16 cellular contexts compared by ENCODE assay signal in the genomic region with DNA sequence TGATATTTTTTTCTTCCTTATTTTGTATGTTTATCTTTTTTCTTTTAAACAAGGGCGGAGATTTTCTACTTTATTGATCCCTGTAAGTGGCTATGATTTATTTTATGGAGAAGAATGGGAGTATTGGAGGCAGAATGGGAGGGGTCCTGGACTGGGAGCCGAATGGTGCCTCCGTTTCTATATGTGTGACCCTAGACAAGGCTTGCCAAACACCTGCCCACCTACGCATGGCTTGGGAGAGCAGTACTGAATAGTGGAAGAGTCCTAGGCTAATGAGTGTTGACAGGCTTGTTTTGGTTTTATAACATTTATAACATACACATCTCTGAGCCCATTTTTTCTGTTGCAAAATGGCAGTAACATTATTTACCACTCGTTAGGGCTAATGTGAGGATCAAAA. TPM values are rescaled to one million over a fixed set of nuclear protein-coding genes. Genes with fewer than 3 reads are reported as not detected.
DNase-seq lines count a peak whose midpoint lies in the region; TF ChIP-seq lines count a peak whose summit lies in the region.
"Had no signal": no experiment of that assay in that cellular context is flagged by ENCODE, and none has a peak within 500 bp of the region (broad histone marks: within the 10 kb centered on the region; RNA-seq: fewer than 3 reads in every experiment).

No MANE protein-coding gene starts in this region.

- no peak overlapping the region for H2AFZ ChIP-seq in mammary epithelial cell (ENCODE audit: low read depth, low read length)

- peaks cover 22% of the 10 kb centered on the region for H3K36me3 Mint-ChIP-seq in chondrocyte (ENCODE audit: low read depth)

- dilution Hi-C loops in mammary epithelial cell (cut with HindIII; ENCODE audit: low sequenced_read_pairs): no loop called here

- peak; percentile 0 for DNase-seq in NCI-H748 (lab: John Stamatoyannopoulos, UW; ENCODE audit: unreplicated experiment)
- no peak for DNase-seq in NCI-H748 treated with DMSO at 0.1 percent for 48 hours (lab: John Stamatoyannopoulos, UW)
- no peak for DNase-seq in chondrocyte (ENCODE audit: low spot score)
- no peak for DNase-seq in Peyer's patch
- DNase-seq in mammary epithelial cell: no peak
- no peak for DNase-seq in activated CD4-positive, alpha-beta T cell treated with anti-CD3 and anti-CD28 coated beads, Interleukin-2, amount 50 U/mL, for 1 hour
- DNase-seq: mesenchymal stem cell, NCI-H2171 treated with DMSO at 0.1 percent for 48 hours, T-helper 2 cell had no signal

- H3K27me3 ChIP-seq in mucosa of stomach (ENCODE audit: control insufficient read depth, insufficient read depth, low read length) (no peaks in the 10 kb centered on the region), Peyer's patch (no peaks in the 10 kb centered on the region), mammary epithelial cell (ENCODE audit: insufficient read depth, low read length) (no peaks in the 10 kb centered on the region)
- H3K27me3 ChIP-seq: neutrophil, tibial nerve had no signal

- peak overlapping the region; percentile 38 for H3K9ac ChIP-seq in mucosa of stomach (ENCODE audit: low read length)
- H3K9ac ChIP-seq in mammary epithelial cell (ENCODE audit: insufficient read depth, low read length): no peak overlapping the region

- H3K9me3 ChIP-seq in mucosa of stomach (ENCODE audit: control insufficient read depth, low read length): no peaks in the 10 kb centered on the region
- no peaks in the 10 kb centered on the region for H3K9me3 ChIP-seq in Peyer's patch
- no peaks in the 10 kb centered on the region for H3K9me3 ChIP-seq in mammary epithelial cell (replicated peaks; ENCODE audit: insufficient read depth, low read length)
- H3K9me3 ChIP-seq: neutrophil had no signal

- peak overlapping the region; percentile 16 for H3K4me3 Mint-ChIP-seq in chondrocyte (ENCODE audit: unreplicated experiment)
- H3K4me3 Mint-ChIP-seq: CD14-positive monocyte had no signal

- no peaks in the 10 kb centered on the region for H3K36me3 ChIP-seq in mucosa of stomach (ENCODE audit: control insufficient read depth, insufficient read depth, low read length)
- H3K36me3 ChIP-seq in urinary bladder (ENCODE audit: insufficient read depth): no peaks in the 10 kb centered on the region
- H3K36me3 ChIP-seq in Peyer's patch: no peaks in the 10 kb centered on the region
- peaks cover 1% of the 10 kb centered on the region for H3K36me3 ChIP-seq in mammary epithelial cell (ENCODE audit: insufficient read depth, low read length)
- H3K36me3 ChIP-seq: neutrophil, tibial nerve had no signal

- H3K79me2 ChIP-seq in mammary epithelial cell (ENCODE audit: insufficient read depth, low read length): peaks cover 31% of the 10 kb centered on the region

- whole genome bisulfite sequencing in urinary bladder: 85% methylated on average over 5 of the region's 5 CpGs
- WGBS in mammary epithelial cell (ENCODE audit: low coverage, missing lambda C conversion rate): 81% methylated on average over 5 of the region's 5 CpGs

- H3K27ac Mint-ChIP-seq in chondrocyte (ENCODE audit: unreplicated experiment): peak overlapping the region; percentile 87
- H3K27ac Mint-ChIP-seq: activated T-helper 2 cell treated with anti-CD3 and anti-CD28 coated beads, Interferon-gamma antibody, Interleukin-2, Interleukin-4, amounts not matched to agents 10 μg/mL and 5 μg/mL and 100 μg/mL, durations not matched to agents 14 hours and 24 hours and 36 hours had no signal

- CTCF ChIA-PET in mammary epithelial cell (lab: Charles Lee; ENCODE audit: low non-redundant PET): no interaction called here

- H3K27ac ChIP-seq in urinary bladder (ENCODE audit: low read depth): peak overlapping the region; percentile 29
- peak overlapping the region in 2 of 4 donors; percentile 48 to 57 for H3K27ac ChIP-seq in Peyer's patch
- no peak overlapping the region for H3K27ac ChIP-seq in mammary epithelial cell (ENCODE audit: insufficient read depth, low read depth, low read length)

- in situ Hi-C loops in mammary epithelial cell (cut with MboI; ENCODE audit: low sequenced_read_pairs in 2 of 2): no loop called here

- H3K9me3 Mint-ChIP-seq in chondrocyte (ENCODE audit: low read depth): peaks cover 3% of the 10 kb centered on the region

- no peaks in the 10 kb centered on the region for H3K27me3 Mint-ChIP-seq in chondrocyte (ENCODE audit: low read depth)

- peaks cover 78% of the 10 kb centered on the region for H3K4me1 Mint-ChIP-seq in chondrocyte (ENCODE audit: low read depth)

- TF ChIP-seq POLR2A in Peyer's patch (IDR thresholded peaks at IDR 0.05): no peak

- no TSS peak for BruUV-seq in mammary epithelial cell (replicated peaks; lab: Mats Ljungman, UMichigan)

- TF ChIP-seq CTCF in chondrocyte (IDR thresholded peaks at IDR 0.05) (no peak), Peyer's patch (IDR thresholded peaks at IDR 0.05) (no peak), mammary epithelial cell (conservative IDR thresholded peaks at IDR 0.05 in 1 of 2, IDR thresholded peaks at IDR 0.05 in 1 of 2; ENCODE audit: extremely low read depth in 1 of 2, insufficient read depth in 1 of 2, low read depth in 1 of 2, low read length in 2 of 2) (no peak)

- no peak overlapping the region for H3K4me2 ChIP-seq in mammary epithelial cell (ENCODE audit: insufficient read depth, low read depth, low read length)

- H3K4me3 ChIP-seq in mucosa of stomach (ENCODE audit: low read length) (peak overlapping the region; percentile 26), urinary bladder (ENCODE audit: low read depth, low read length) (no peak overlapping the region), Peyer's patch (no peak overlapping the region), mammary epithelial cell (replicated peaks in 1 of 3; ENCODE audit: insufficient read depth in 1 of 3, low read depth in 2 of 3, low read length in 3 of 3) (no peak overlapping the region)
- H3K4me3 ChIP-seq: skin epidermis, tibial nerve had no signal

- intact Hi-C loops in mammary epithelial cell (cut with micrococcal nuclease): no loop called here

- H4K20me1 ChIP-seq in mammary epithelial cell (ENCODE audit: insufficient read depth, low read length): no peaks in the 10 kb centered on the region

- peaks cover 65% of the 10 kb centered on the region for H3K4me1 ChIP-seq in mucosa of stomach (ENCODE audit: control insufficient read depth, insufficient read depth, low read length)
- H3K4me1 ChIP-seq in urinary bladder (ENCODE audit: insufficient read depth): no peaks in the 10 kb centered on the region
- H3K4me1 ChIP-seq in Peyer's patch: peaks cover 0 to 37% (median 4%) of the 10 kb centered on the region in 4 donors
- H3K4me1 ChIP-seq in mammary epithelial cell (ENCODE audit: insufficient read depth, low read length): no peaks in the 10 kb centered on the region

RNA-seq across cellular contexts. Expression of a gene that starts 29.0 kb away (rescaled TPM):
- total RNA-seq in chondrocyte (219 to 248 TPM (median 222 TPM) in 3 replicates), urinary bladder (77.1 TPM), Peyer's patch (10 to 100 TPM; 19.6 to 33.0 (median 22.1) TPM), mammary epithelial cell (10 to 100 TPM; 30.9 to 33.2 TPM)
- polyA plus RNA-seq in urinary bladder (19.1 TPM), mammary epithelial cell (5.3 TPM)
- 9.0 TPM for polyA minus RNA-seq in mammary epithelial cell

RNA-seq across cellular contexts. Expression of a gene that starts 59.5 kb away (rescaled TPM):
- total RNA-seq in chondrocyte (9.0 to 12.0 TPM (median 11.6 TPM) in 3 replicates), urinary bladder (9.3 TPM), Peyer's patch (10 to 100 TPM in 1 of 4 donors, 1 to 10 TPM in 3; 3.5 to 14.0 (median 4.6) TPM), mammary epithelial cell (10 to 100 TPM in 1 of 2 donors, 1 to 10 TPM in 1; 8.8 to 51.6 TPM)
- polyA plus RNA-seq in urinary bladder (2.7 TPM), mammary epithelial cell (12.7 TPM)
- 21.8 TPM for polyA minus RNA-seq in mammary epithelial cell
